ENCODE assay signal across 21 cellular contexts in the genomic region with DNA sequence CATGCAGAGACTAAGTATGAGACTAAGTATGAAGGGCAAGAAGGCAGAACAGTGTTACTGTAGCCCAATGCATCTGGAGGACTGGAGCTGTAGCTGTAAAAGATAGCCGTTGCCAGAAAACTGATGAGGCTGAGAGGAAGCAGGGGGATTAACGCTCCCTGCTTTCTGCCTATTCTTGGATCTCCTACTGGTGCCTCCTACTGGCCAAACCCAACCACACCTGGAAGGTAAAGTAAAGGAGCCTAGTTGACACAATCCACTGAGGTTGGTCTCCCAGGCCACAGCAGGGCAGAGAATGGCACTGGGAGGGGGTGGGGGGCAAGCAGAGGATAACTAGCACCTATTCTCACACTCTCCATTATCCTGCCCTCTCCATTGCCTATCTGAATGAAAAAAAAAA.
DNase-seq lines count a peak whose midpoint lies in the region; ATAC-seq, FAIRE-seq and TF ChIP-seq lines count a peak whose summit lies in the region.
"Had no signal": no experiment of that assay in that cellular context is flagged by ENCODE, and none has a peak within 500 bp of the region (broad histone marks: within the 10 kb centered on the region; RNA-seq: fewer than 3 reads in every experiment).

No MANE protein-coding gene starts in this region.

- H3K4me1 ChIP-seq in Loucy (ENCODE audit: insufficient read depth, low read length, poor library complexity, severe bottlenecking) (peaks cover 5% of the 10 kb centered on the region), K562 (replicated peaks in 1 of 2; ENCODE audit: control insufficient read depth in 2 of 2, insufficient read depth in 2 of 2, low read length in 2 of 2) (no peaks in the 10 kb centered on the region)
- H3K4me1 ChIP-seq: right lobe of liver, upper lobe of left lung had no signal

- peaks cover 31% of the 10 kb centered on the region for H3K79me2 ChIP-seq in Loucy (ENCODE audit: insufficient read depth, low read length)
- H3K79me2 ChIP-seq in K562 (ENCODE audit: control insufficient read depth, insufficient read depth, low read length): no peaks in the 10 kb centered on the region

- TF ChIP-seq CTCF in GM12872 (IDR thresholded peaks at IDR 0.05; ENCODE audit: insufficient read depth, low read depth, low read length) (peak; percentile 31; the same call in 2 of the 3 replicates), Loucy (conservative IDR thresholded peaks at IDR 0.05; ENCODE audit: low read length) (peak; percentile 48), K562 (IDR thresholded peaks at IDR 0.05 in 2 of 3, conservative IDR thresholded peaks at IDR 0.05 in 1 of 3; ENCODE audit: insufficient read depth in 2 of 3, low read depth in 1 of 3, low read length in 3 of 3) (peak; percentile 34 to 54 (median 48))

- ATAC-seq in K562: peak; percentile 57
- ATAC-seq in naive thymus-derived CD8-positive, alpha-beta T cell: no peak
- ATAC-seq: left lobe of liver, right lobe of liver had no signal

- peak overlapping the region in 8 of 10 donors; percentile 28 to 89 (median 62) for H3K27ac Mint-ChIP-seq in naive thymus-derived CD8-positive, alpha-beta T cell

- H3K9me3 ChIP-seq in Loucy (ENCODE audit: insufficient read depth, low read depth, low read length) (no peaks in the 10 kb centered on the region), K562 (replicated peaks; ENCODE audit: control insufficient read depth, insufficient read depth, low read depth, low read length) (no peaks in the 10 kb centered on the region)
- H3K9me3 ChIP-seq: right lobe of liver, stomach, upper lobe of left lung had no signal

- H2AFZ ChIP-seq in Loucy (ENCODE audit: low read length): no peak overlapping the region
- H2AFZ ChIP-seq in K562 (ENCODE audit: low read depth, low read length): no peak overlapping the region

- no peaks in the 10 kb centered on the region for H3K27me3 ChIP-seq in Loucy (ENCODE audit: insufficient read depth, low read length, poor library complexity, severe bottlenecking)
- H3K27me3 ChIP-seq in K562 (ENCODE audit: control insufficient read depth in 2 of 2, insufficient read depth in 2 of 2, low read length in 2 of 2): peaks cover 12 to 13% of the 10 kb centered on the region in 2 experiments
- H3K27me3 ChIP-seq: right lobe of liver, stomach, upper lobe of left lung had no signal

- H3K9me3 Mint-ChIP-seq in naive thymus-derived CD8-positive, alpha-beta T cell: peaks cover 0 to 4% (median 0%) of the 10 kb centered on the region in 9 donors
- H3K9me3 Mint-ChIP-seq: IgD-negative memory B cell had no signal

- in situ Hi-C loops in K562 (cut with MboI): loop anchor here (25.0 kb wide), 1 partner anchor 215 kb away; no protein-coding TSS in a partner anchor

- H3K9me2 ChIP-seq in Loucy (replicated peaks; ENCODE audit: low read depth, low read length): no peaks in the 10 kb centered on the region

- no peak for FAIRE-seq in K562 (lab: Jason Lieb, UNC)

- H3K4me2 ChIP-seq in Loucy (ENCODE audit: low read depth, low read length, poor library complexity, severe bottlenecking): no peak overlapping the region
- no peak overlapping the region for H3K4me2 ChIP-seq in K562 (ENCODE audit: insufficient read depth, low read length)

- H3K9me1 ChIP-seq in K562 (ENCODE audit: control insufficient read depth, insufficient read depth, low read length): no peaks in the 10 kb centered on the region

- CTCF ChIA-PET in K562 (lab: Yijun Ruan, JAX; ENCODE audit: low intra/inter-chr PET ratio): no interaction called here

- peaks cover 4 to 10% (median 8%) of the 10 kb centered on the region in 3 donors for H3K36me3 Mint-ChIP-seq in naive thymus-derived CD8-positive, alpha-beta T cell

- H3K4me1 Mint-ChIP-seq in naive thymus-derived CD8-positive, alpha-beta T cell: peaks cover 34 to 69% (median 62%) of the 10 kb centered on the region in 4 donors

- peak overlapping the region in 1 of 10 donors; percentile 8 for H3K4me3 Mint-ChIP-seq in naive thymus-derived CD8-positive, alpha-beta T cell
- H3K4me3 Mint-ChIP-seq: activated T-helper 1 cell treated with anti-CD3 and anti-CD28 coated beads, Interleukin-12 subunit alpha, Interleukin-12 subunit beta, Interleukin-2, Interleukin-4 antibody, amounts not matched to agents 30 ng/mL and 10 ng/mL and 1 ng/mL, durations not matched to agents 14 hours and 24 hours and 36 hours; IgD-negative memory B cell; T-helper 2 cell treated with Interferon-gamma antibody and Interleukin-4, amounts not matched to agents 5 μg/mL and 100 μg/mL, for 36 hours had no signal

- H3K9ac ChIP-seq in Loucy (ENCODE audit: low read depth, low read length, poor library complexity, severe bottlenecking): no peak overlapping the region
- H3K9ac ChIP-seq in K562 (ENCODE audit: insufficient read depth in 1 of 2, low read depth in 2 of 2, low read length in 2 of 2): no peak overlapping the region

- no peaks in the 10 kb centered on the region for H3F3A ChIP-seq in Loucy (ENCODE audit: low read depth)

- POLR2A ChIA-PET in K562 (lab: Yijun Ruan, JAX): no interaction called here
- POLR2A ChIA-PET in naive thymus-derived CD8-positive, alpha-beta T cell (lab: Charles Lee): no interaction called here

- H3K27me3 Mint-ChIP-seq in naive thymus-derived CD8-positive, alpha-beta T cell: no peaks in the 10 kb centered on the region
- H3K27me3 Mint-ChIP-seq: IgD-negative memory B cell had no signal

- H3K36me3 ChIP-seq in Loucy (ENCODE audit: insufficient read depth, low read length) (no peaks in the 10 kb centered on the region), K562 (ENCODE audit: control insufficient read depth, insufficient read depth, low read length) (no peaks in the 10 kb centered on the region)
- H3K36me3 ChIP-seq: right lobe of liver, stomach, upper lobe of left lung had no signal

- DNase-seq in K562 (ENCODE audit: extremely low read depth in 1 of 4, low spot score in 3 of 4) (peak in 3 of 4 experiments; percentile 20 to 41 (median 39)), NCI-H1092 treated with DMSO at 0.1 percent for 48 hours (lab: John Stamatoyannopoulos, UW) (no peak), pons (ENCODE audit: low spot score) (no peak)
- no peak for DNase-seq in naive thymus-derived CD8-positive, alpha-beta T cell
- no peak for DNase-seq in activated effector memory CD4-positive, alpha-beta T cell treated with anti-CD3 and anti-CD28 coated beads, Interleukin-2, amount 50 U/mL, for 16 hours
- DNase-seq: activated CD4-positive, CD25-positive, alpha-beta regulatory T cell treated with anti-CD3 and anti-CD28 coated beads, Interleukin-2, amount 50 U/mL, for 72 hours; activated CD8-positive, alpha-beta memory T cell treated with anti-CD3 and anti-CD28 coated beads for 24 hours; foreskin fibroblast; MV-4-11; NCI-H2081; nucleus accumbens; right lobe of liver; stimulated activated CD4-positive, alpha-beta T cell treated with anti-CD3 and anti-CD28 coated beads, Interleukin-1b, Interleukin-23, amount 100 ng/mL, for 48 hours; stomach; upper lobe of left lung had no signal

- WGBS in K562 (ENCODE audit: insufficient coverage, low coverage, missing lambda C conversion rate): 0% methylated on average over 2 of the region's 2 CpGs

- no peak for TF ChIP-seq EP300 in K562 (IDR thresholded peaks at IDR 0.05; ENCODE audit: low read length)

- TF ChIP-seq RAD21 in K562 (CRISPR knock-in tag; conservative IDR thresholded peaks at IDR 0.05 in 1 of 2, IDR thresholded peaks at IDR 0.05 in 1 of 2): peak; percentile 22 to 55; a peak in 3 of 4 replicates

- no peak overlapping the region for H3K27ac ChIP-seq in K562 (ENCODE audit: extremely low read depth, low read depth, low read length)
- H3K27ac ChIP-seq: right lobe of liver, stomach, upper lobe of left lung had no signal

- BruUV-seq in K562 (replicated peaks; lab: Mats Ljungman, UMichigan): no TSS peak

- no peak for TF ChIP-seq POLR2A in K562 (conservative IDR thresholded peaks at IDR 0.05)

- H3K4me3 ChIP-seq in Loucy (ENCODE audit: low read length, poor library complexity, severe bottlenecking): no peak overlapping the region
- H3K4me3 ChIP-seq in K562: no peak overlapping the region
- H3K4me3 ChIP-seq: right lobe of liver, stomach, upper lobe of left lung had no signal

- H4K20me1 ChIP-seq in Loucy (ENCODE audit: insufficient read depth, low read length, poor library complexity, severe bottlenecking) (no peaks in the 10 kb centered on the region), K562 (replicated peaks; ENCODE audit: control insufficient read depth, insufficient read depth, low read length) (no peaks in the 10 kb centered on the region)

- intact Hi-C loops in K562 (cut with micrococcal nuclease): no loop called here

TF ChIP-seq in K562, 482 proteins besides CTCF, POLR2A, EP300 and RAD21:
- TF ChIP-seq RCOR1 (IDR thresholded peaks at IDR 0.05; ENCODE audit: borderline replicate concordance in 1 of 2, low read depth in 2 of 2, low read length in 2 of 2): 0 out of 4 replicates have a peak, but pooled peaks of 1 of the 2 experiments have one; percentile 44
- TF ChIP-seq, protein P1, sequence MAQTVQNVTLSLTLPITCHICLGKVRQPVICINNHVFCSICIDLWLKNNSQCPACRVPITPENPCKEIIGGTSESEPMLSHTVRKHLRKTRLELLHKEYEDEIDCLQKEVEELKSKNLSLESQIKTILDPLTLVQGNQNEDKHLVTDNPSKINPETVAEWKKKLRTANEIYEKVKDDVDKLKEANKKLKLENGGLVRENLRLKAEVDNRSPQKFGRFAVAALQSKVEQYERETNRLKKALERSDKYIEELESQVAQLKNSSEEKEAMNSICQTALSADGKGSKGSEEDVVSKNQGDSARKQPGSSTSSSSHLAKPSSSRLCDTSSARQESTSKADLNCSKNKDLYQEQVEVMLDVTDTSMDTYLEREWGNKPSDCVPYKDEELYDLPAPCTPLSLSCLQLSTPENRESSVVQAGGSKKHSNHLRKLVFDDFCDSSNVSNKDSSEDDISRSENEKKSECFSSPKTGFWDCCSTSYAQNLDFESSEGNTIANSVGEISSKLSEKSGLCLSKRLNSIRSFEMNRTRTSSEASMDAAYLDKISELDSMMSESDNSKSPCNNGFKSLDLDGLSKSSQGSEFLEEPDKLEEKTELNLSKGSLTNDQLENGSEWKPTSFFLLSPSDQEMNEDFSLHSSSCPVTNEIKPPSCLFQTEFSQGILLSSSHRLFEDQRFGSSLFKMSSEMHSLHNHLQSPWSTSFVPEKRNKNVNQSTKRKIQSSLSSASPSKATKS (CRISPR knock-in tag; IDR thresholded peaks at IDR 0.05): no peak

Comparison
In these comparisons a context has a peak if more than half of its experiments do, and no peak if none do; other contexts are left out.
1. DNase-seq: peak in K562 (3 of 4); none in naive thymus-derived CD8-positive, alpha-beta T cell (0 of 10), activated effector memory CD4-positive, alpha-beta T cell treated with anti-CD3 and anti-CD28 coated beads, Interleukin-2, amount 50 U/mL, for 16 hours (single experiment), NCI-H1092 treated with DMSO at 0.1 percent for 48 hours (single experiment) and pons (single experiment).
2. Peak in every context shown above with its lines, with median percentiles within 50 percentile points of each other: CTCF ChIP-seq.